Comparison of ENCODE assay signal across 27 cellular contexts in genomic region chr15:101057841-101058407, GRCh38.
DNase-seq lines count a peak whose midpoint lies in the region; ATAC-seq and TF ChIP-seq lines count a peak whose summit lies in the region.
"Had no signal": no experiment of that assay in that cellular context is flagged by ENCODE, and none has a peak within 500 bp of the region (broad histone marks: within the 10 kb centered on the region; RNA-seq: fewer than 3 reads in every experiment).

No MANE protein-coding gene starts in this region.

- no peaks in the 10 kb centered on the region for H3K4me1 Mint-ChIP-seq in MCF 10A (ENCODE audit: insufficient read depth, unreplicated experiment)
- H3K4me1 Mint-ChIP-seq in natural killer cell treated with Interleukin-12 subunit alpha and Interleukin-12 subunit beta and Interleukin-15 and Interleukin-18, amount 100 ng/mL, for 72 hours (ENCODE audit: low read depth in 2 of 2) = no peaks in the 10 kb centered on the region
- H3K4me1 Mint-ChIP-seq: nephron had no signal

- peaks cover 42% of the 10 kb centered on the region for H3K36me3 Mint-ChIP-seq in MCF 10A (ENCODE audit: insufficient read depth, unreplicated experiment)
- H3K36me3 Mint-ChIP-seq in natural killer cell treated with Interleukin-12 subunit alpha and Interleukin-12 subunit beta and Interleukin-15 and Interleukin-18, amount 100 ng/mL, for 72 hours = no peaks in the 10 kb centered on the region

- ATAC-seq in natural killer cell treated with Interleukin-12 subunit alpha and Interleukin-12 subunit beta and Interleukin-15 and Interleukin-18, amount 100 ng/mL, for 72 hours = no peak
- ATAC-seq in GM21367 (IDR thresholded peaks at IDR 0.05; ENCODE audit: unreplicated experiment) (no peak), HG03175 (IDR thresholded peaks at IDR 0.05; ENCODE audit: unreplicated experiment) (no peak)
- ATAC-seq: activated T-cell treated with anti-CD3 and anti-CD28 coated beads, Interleukin-2, amount 50 U/mL, for 72 hours; Panc1 had no signal

- in situ Hi-C loops in mammary epithelial cell (cut with MboI; ENCODE audit: low sequenced_read_pairs in 2 of 2) = no loop called here

- no TSS peak for BruUV-seq in MCF 10A (replicated peaks; lab: Mats Ljungman, UMichigan)
- BruUV-seq in mammary epithelial cell (replicated peaks; lab: Mats Ljungman, UMichigan) = no TSS peak

- WGBS in mammary epithelial cell (ENCODE audit: low coverage, missing lambda C conversion rate) = 83% methylated on average over 12 of the region's 14 CpGs
- WGBS in esophagus muscularis mucosa = 99% methylated on average over 14 of the region's 14 CpGs

- H3K4me1 ChIP-seq in mammary epithelial cell (ENCODE audit: insufficient read depth, low read length) = no peaks in the 10 kb centered on the region
- H3K4me1 ChIP-seq in esophagus muscularis mucosa = no peaks in the 10 kb centered on the region
- peaks cover 17 to 31% of the 10 kb centered on the region in 2 experiments for H3K4me1 ChIP-seq in neutrophil (ENCODE audit: control insufficient read depth in 1 of 2, insufficient read depth in 1 of 2, low read depth in 1 of 2, low read length in 1 of 2)
- H3K4me1 ChIP-seq: left ventricle myocardium inferior, right lobe of liver, uterus had no signal

- DNase-seq in MCF 10A (ENCODE audit: unreplicated experiment) (no peak), mammary epithelial cell (no peak), esophagus muscularis mucosa (ENCODE audit: extremely low spot score) (peak; percentile 82), SIG-M5 (lab: John Stamatoyannopoulos, UW) (no peak)
- DNase-seq in natural killer cell treated with Interleukin-12 subunit alpha and Interleukin-12 subunit beta and Interleukin-15 and Interleukin-18, amount 100 ng/mL, for 72 hours (ENCODE audit: low spot score) = no peak
- DNase-seq: activated CD4-positive, CD25-positive, alpha-beta regulatory T cell treated with anti-CD3 and anti-CD28 coated beads, Interleukin-2, amount 50 U/mL, for 72 hours; activated naive CD4-positive, alpha-beta T cell; activated T-cell treated with anti-CD3 and anti-CD28 coated beads, Interleukin-2, amount 50 U/mL, for 72 hours; DMS53; left ventricle myocardium inferior; midbrain; NCI-H1092 treated with DMSO at 0.1 percent for 48 hours; NCI-H187; NCI-H526; right lobe of liver; stimulated activated CD4-positive, alpha-beta T cell treated with anti-CD3 and anti-CD28 coated beads, Interleukin-4, amount 100 ng/mL, for 4 hours; stimulated activated naive CD4-positive, alpha-beta T cell; T-helper 1 cell had no signal

- intact Hi-C loops in MCF 10A (cut with micrococcal nuclease) (no loop called here), mammary epithelial cell (cut with micrococcal nuclease) (no loop called here), esophagus muscularis mucosa (cut with DNase I) (no loop called here)

- H3K27me3 ChIP-seq in mammary epithelial cell (ENCODE audit: insufficient read depth, low read length) (no peaks in the 10 kb centered on the region), esophagus muscularis mucosa (no peaks in the 10 kb centered on the region), neutrophil (no peaks in the 10 kb centered on the region)
- H3K27me3 ChIP-seq: dorsolateral prefrontal cortex, right lobe of liver, uterus had no signal

- peaks cover 5% of the 10 kb centered on the region for H3K36me3 ChIP-seq in mammary epithelial cell (ENCODE audit: insufficient read depth, low read length)
- H3K36me3 ChIP-seq in esophagus muscularis mucosa = peaks cover 0 to 97% (median 47%) of the 10 kb centered on the region in 4 donors
- H3K36me3 ChIP-seq in neutrophil = peaks cover 81% of the 10 kb centered on the region
- H3K36me3 ChIP-seq: uterus had no signal

- dilution Hi-C loops in mammary epithelial cell (cut with HindIII; ENCODE audit: low sequenced_read_pairs) = loop anchor here (5.0 kb wide), 1 partner anchor 34 kb away; no protein-coding TSS in a partner anchor

- H3K27ac ChIP-seq in mammary epithelial cell (ENCODE audit: insufficient read depth, low read depth, low read length) = no peak overlapping the region
- no peak overlapping the region for H3K27ac ChIP-seq in esophagus muscularis mucosa (replicated peaks in 1 of 4)
- peak overlapping the region; percentile 87 for H3K27ac ChIP-seq in neutrophil
- H3K27ac ChIP-seq: dorsolateral prefrontal cortex, left ventricle myocardium inferior, right lobe of liver, thoracic aorta, uterus had no signal

- CTCF ChIA-PET in MCF 10A (lab: Yijun Ruan, JAX) (interaction anchor here (1.4 kb wide), 1 partner anchor 49 kb away, joined by 4 read pairs; no protein-coding TSS in a partner anchor), mammary epithelial cell (lab: Charles Lee; ENCODE audit: low non-redundant PET) (no interaction called here)

- no peaks in the 10 kb centered on the region for H4K20me1 ChIP-seq in mammary epithelial cell (ENCODE audit: insufficient read depth, low read length)

- no peak overlapping the region for H3K4me3 Mint-ChIP-seq in MCF 10A (ENCODE audit: unreplicated experiment)
- no peak overlapping the region for H3K4me3 Mint-ChIP-seq in natural killer cell treated with Interleukin-12 subunit alpha and Interleukin-12 subunit beta and Interleukin-15 and Interleukin-18, amount 100 ng/mL, for 72 hours
- H3K4me3 Mint-ChIP-seq: activated T-cell treated with anti-CD3 and anti-CD28 coated beads, Interleukin-2, amount 50 U/mL, for 72 hours; B cell; nephron had no signal

- no peaks in the 10 kb centered on the region for H3K79me2 ChIP-seq in mammary epithelial cell (ENCODE audit: insufficient read depth, low read length)

- H3K9me3 Mint-ChIP-seq in MCF 10A (ENCODE audit: unreplicated experiment) = no peaks in the 10 kb centered on the region
- H3K9me3 Mint-ChIP-seq in natural killer cell treated with Interleukin-12 subunit alpha and Interleukin-12 subunit beta and Interleukin-15 and Interleukin-18, amount 100 ng/mL, for 72 hours = no peaks in the 10 kb centered on the region
- H3K9me3 Mint-ChIP-seq: activated T-cell treated with anti-CD3 and anti-CD28 coated beads, Interleukin-2, amount 50 U/mL, for 72 hours had no signal

- H2AFZ ChIP-seq in mammary epithelial cell (ENCODE audit: low read depth, low read length) = no peak overlapping the region

- no peak overlapping the region for H3K4me2 ChIP-seq in mammary epithelial cell (ENCODE audit: insufficient read depth, low read depth, low read length)

- POLR2A ChIA-PET in MCF 10A (lab: Yijun Ruan, JAX) = no interaction called here

- TF ChIP-seq CTCF in MCF 10A (IDR thresholded peaks at IDR 0.05; ENCODE audit: unreplicated experiment) (no peak), mammary epithelial cell (conservative IDR thresholded peaks at IDR 0.05 in 1 of 2, IDR thresholded peaks at IDR 0.05 in 1 of 2; ENCODE audit: extremely low read depth in 1 of 2, insufficient read depth in 1 of 2, low read depth in 1 of 2, low read length in 2 of 2) (no peak), esophagus muscularis mucosa (IDR thresholded peaks at IDR 0.05) (no peak), neutrophil (IDR thresholded peaks at IDR 0.05) (no peak)

- H3K9ac ChIP-seq in mammary epithelial cell (ENCODE audit: insufficient read depth, low read length) = no peak overlapping the region

- H3K27ac Mint-ChIP-seq in MCF 10A (ENCODE audit: low read depth, unreplicated experiment) = peak overlapping the region; percentile 25
- no peak overlapping the region for H3K27ac Mint-ChIP-seq in natural killer cell treated with Interleukin-12 subunit alpha and Interleukin-12 subunit beta and Interleukin-15 and Interleukin-18, amount 100 ng/mL, for 72 hours
- H3K27ac Mint-ChIP-seq: activated T-cell treated with anti-CD3 and anti-CD28 coated beads, Interleukin-2, amount 50 U/mL, for 72 hours; B cell had no signal

- H3K9me3 ChIP-seq in mammary epithelial cell (replicated peaks; ENCODE audit: insufficient read depth, low read length) = no peaks in the 10 kb centered on the region
- no peaks in the 10 kb centered on the region for H3K9me3 ChIP-seq in esophagus muscularis mucosa
- no peaks in the 10 kb centered on the region for H3K9me3 ChIP-seq in neutrophil
- H3K9me3 ChIP-seq: left ventricle myocardium inferior, right lobe of liver, thoracic aorta, uterus had no signal

- no peak for TF ChIP-seq POLR2A in esophagus muscularis mucosa (IDR thresholded peaks at IDR 0.05; ENCODE audit: low read depth)

- no peaks in the 10 kb centered on the region for H3K27me3 Mint-ChIP-seq in MCF 10A (ENCODE audit: insufficient read depth, unreplicated experiment)
- H3K27me3 Mint-ChIP-seq in natural killer cell treated with Interleukin-12 subunit alpha and Interleukin-12 subunit beta and Interleukin-15 and Interleukin-18, amount 100 ng/mL, for 72 hours = peaks cover 6 to 8% of the 10 kb centered on the region in 2 donors
- H3K27me3 Mint-ChIP-seq: B cell had no signal

- H3K4me3 ChIP-seq in mammary epithelial cell (replicated peaks in 1 of 3; ENCODE audit: insufficient read depth in 1 of 3, low read depth in 2 of 3, low read length in 3 of 3) (no peak overlapping the region), esophagus muscularis mucosa (no peak overlapping the region), neutrophil (ENCODE audit: low read depth in 1 of 2, low read length in 1 of 2) (no peak overlapping the region)
- H3K4me3 ChIP-seq: dorsolateral prefrontal cortex, left ventricle myocardium inferior, right lobe of liver, thoracic aorta, uterus had no signal

- no peak for TF ChIP-seq EP300 in esophagus muscularis mucosa (IDR thresholded peaks at IDR 0.05)
